Comparison of ENCODE assay signal across 18 cellular contexts in the genomic region with DNA sequence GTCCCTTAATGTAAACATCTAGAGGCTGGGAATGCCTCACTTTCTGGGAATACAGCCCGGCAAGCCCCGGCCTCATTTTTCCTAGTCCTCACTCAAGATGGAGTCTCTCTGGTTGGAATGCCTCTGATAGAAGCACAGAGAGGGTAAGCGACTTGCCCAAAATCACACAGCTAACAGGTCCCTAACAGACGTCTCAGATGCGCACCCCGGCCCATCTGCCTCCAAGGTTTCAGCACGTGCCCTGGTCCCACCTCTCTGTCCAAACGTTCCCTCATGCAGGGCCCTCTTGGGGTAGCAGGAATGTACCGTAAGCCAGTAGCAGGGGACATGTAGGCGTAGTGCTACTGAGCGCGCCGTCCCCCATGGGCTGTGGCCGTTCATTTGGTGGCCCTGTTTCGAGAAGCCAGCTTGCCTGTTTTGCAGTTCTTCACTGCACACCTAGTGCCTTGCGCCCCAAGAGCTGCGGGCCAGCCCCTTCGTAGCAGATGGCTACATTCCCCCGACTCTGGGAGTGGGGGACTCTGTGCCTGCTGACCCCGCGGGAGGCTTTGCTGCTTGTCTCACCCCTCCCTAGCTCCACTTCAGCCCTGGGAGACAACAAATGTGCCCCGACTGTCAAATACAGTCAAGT.
DNase-seq lines count a peak whose midpoint lies in the region; TF ChIP-seq lines count a peak whose summit lies in the region.
"Had no signal": no experiment of that assay in that cellular context is flagged by ENCODE, and none has a peak within 500 bp of the region (broad histone marks: within the 10 kb centered on the region; RNA-seq: fewer than 3 reads in every experiment).

No MANE protein-coding gene starts in this region.

- no peak for DNase-seq in H9
- no peak for DNase-seq in adipocyte (ENCODE audit: low read depth)
- DNase-seq in mesenchymal stem cell = peak; percentile 22
- no peak for DNase-seq in Kasumi-1 (lab: John Stamatoyannopoulos, UW)
- DNase-seq in NCI-H446 treated with DMSO at 0.1 percent for 48 hours (lab: John Stamatoyannopoulos, UW) = no peak
- no peak for DNase-seq in stomach
- DNase-seq in occipital lobe (lab: John Stamatoyannopoulos, UW) = no peak
- DNase-seq: activated CD8-positive, alpha-beta memory T cell treated with anti-CD3 and anti-CD28 coated beads for 24 hours; central memory CD4-positive, alpha-beta T cell; GOT3; NCI-H526; stimulated activated CD4-positive, alpha-beta T cell treated with anti-CD3 and anti-CD28 coated beads, Interleukin-4, amount 100 ng/mL, for 24 hours had no signal

- H3K36me3 ChIP-seq in adipocyte (ENCODE audit: control insufficient read depth, insufficient read depth, low read length, severe bottlenecking) (no peaks in the 10 kb centered on the region), mesenchymal stem cell (ENCODE audit: control insufficient read depth in 1 of 2, insufficient read depth in 2 of 2, low read depth in 1 of 2, low read length in 2 of 2) (no peaks in the 10 kb centered on the region), stomach (no peaks in the 10 kb centered on the region)
- H3K36me3 ChIP-seq: SJSA1 had no signal

- H3K56ac ChIP-seq in H9 (ENCODE audit: insufficient read length, low read depth, low read length) = no peak overlapping the region

- H4K8ac ChIP-seq in H9 (replicated peaks; ENCODE audit: insufficient read length, low read depth, low read length) = no peak overlapping the region
- H4K8ac ChIP-seq in mesenchymal stem cell (ENCODE audit: low read length) = no peak overlapping the region

- H2BK120ac ChIP-seq in H9 (ENCODE audit: low read depth, low read length, poor library complexity, severe bottlenecking) = no peak overlapping the region
- H2BK120ac ChIP-seq in mesenchymal stem cell (ENCODE audit: low read depth, low read length) = no peak overlapping the region

- no peak overlapping the region for H3K23ac ChIP-seq in H9 (ENCODE audit: insufficient read length, low read depth, low read length)
- H3K23ac ChIP-seq in mesenchymal stem cell (ENCODE audit: low read length in 2 of 2) = peak overlapping the region in 1 of 2 experiments; percentile 63

- no peak for TF ChIP-seq POLR2A in stomach (IDR thresholded peaks at IDR 0.05)

- H4K91ac ChIP-seq in H9 (ENCODE audit: insufficient read length, low read depth, low read length) (no peak overlapping the region), mesenchymal stem cell (ENCODE audit: low read length) (no peak overlapping the region)

- no peak overlapping the region for H3K27ac ChIP-seq in H9 (ENCODE audit: insufficient read length, low read depth, low read length)
- no peak overlapping the region for H3K27ac ChIP-seq in mesenchymal stem cell (ENCODE audit: low read length, poor library complexity, severe bottlenecking)
- H3K27ac ChIP-seq in skin epidermis = peak overlapping the region in 14 of 21 experiments; percentile 39 to 88 (median 64)
- peak overlapping the region in 1 of 5 donors; percentile 85 for H3K27ac ChIP-seq in stomach
- H3K27ac ChIP-seq: SJSA1 had no signal

- H3K27ac Mint-ChIP-seq in H9 = peak overlapping the region; percentile 30 to 79 (median 68); a peak in 4 of 7 replicates
- H3K27ac Mint-ChIP-seq: activated naive CD8-positive, alpha-beta T cell treated with anti-CD3 and anti-CD28 coated beads, Interleukin-2, amount 50 U/mL, for 24 hours; activated T-helper 2 cell treated with anti-CD3 and anti-CD28 coated beads, Interferon-gamma antibody, Interleukin-2, Interleukin-4, amounts not matched to agents 10 μg/mL and 5 μg/mL and 100 μg/mL, durations not matched to agents 14 hours and 24 hours and 36 hours; B cell had no signal

- no peak overlapping the region for H3K18ac ChIP-seq in H9 (ENCODE audit: insufficient read length, low read depth, low read length)
- peak overlapping the region in 1 of 2 experiments; percentile 73 for H3K18ac ChIP-seq in mesenchymal stem cell (ENCODE audit: low read depth in 1 of 2, low read length in 2 of 2)

- H3K4me3 Mint-ChIP-seq in H9 = peak overlapping the region; percentile 42 to 79
- H3K4me3 Mint-ChIP-seq: activated naive CD8-positive, alpha-beta T cell treated with anti-CD3 and anti-CD28 coated beads, Interleukin-2, amount 50 U/mL, for 24 hours; B cell had no signal

- H3K9ac ChIP-seq in H9 (ENCODE audit: extremely low read depth, insufficient read length, low read length) (no peak overlapping the region), adipocyte (ENCODE audit: low read length) (no peak overlapping the region), mesenchymal stem cell (ENCODE audit: low read length) (no peak overlapping the region)

- H3K79me2 ChIP-seq in H9 (ENCODE audit: insufficient read depth, low read length) = no peaks in the 10 kb centered on the region

- TF ChIP-seq CTCF in H9 (conservative IDR thresholded peaks at IDR 0.05) (no peak), stomach (IDR thresholded peaks at IDR 0.05) (no peak)

- peaks cover 45 to 48% of the 10 kb centered on the region in 2 experiments for H3K4me1 Mint-ChIP-seq in H9
- H3K4me1 Mint-ChIP-seq: B cell had no signal

- no peak for TF ChIP-seq EP300 in stomach (IDR thresholded peaks at IDR 0.05)

- no peak overlapping the region for H2AFZ ChIP-seq in H9 (ENCODE audit: low read length)
- H2AFZ ChIP-seq in mesenchymal stem cell (ENCODE audit: low read depth, low read length) = no peak overlapping the region

- H2AK5ac ChIP-seq in H9 (ENCODE audit: insufficient read length, low read length) (no peak overlapping the region), mesenchymal stem cell (ENCODE audit: low read length, severe bottlenecking) (no peak overlapping the region)

- H3K27me3 ChIP-seq in H9 (ENCODE audit: insufficient read depth, low read length) (no peaks in the 10 kb centered on the region; the same call in 1 of the 2 replicates), adipocyte (replicated peaks; ENCODE audit: control insufficient read depth, insufficient read depth, low read length) (peaks cover 42% of the 10 kb centered on the region), mesenchymal stem cell (ENCODE audit: control insufficient read depth in 1 of 2, insufficient read depth in 1 of 2, low read length in 2 of 2) (peaks cover 44 to 60% of the 10 kb centered on the region in 2 experiments), stomach (peaks cover 0 to 51% (median 4%) of the 10 kb centered on the region in 3 donors)

- H4K20me1 ChIP-seq in H9 (ENCODE audit: control insufficient read depth, insufficient read depth, insufficient read length) = no peaks in the 10 kb centered on the region

- H3K9me3 ChIP-seq in H9 (ENCODE audit: control insufficient read depth, low read depth, low read length) = no peaks in the 10 kb centered on the region
- no peaks in the 10 kb centered on the region for H3K9me3 ChIP-seq in adipocyte (ENCODE audit: control insufficient read depth, low read length)
- no peaks in the 10 kb centered on the region for H3K9me3 ChIP-seq in mesenchymal stem cell (ENCODE audit: control insufficient read depth, low read length)
- no peaks in the 10 kb centered on the region for H3K9me3 ChIP-seq in stomach
- H3K9me3 ChIP-seq: heart right ventricle, SJSA1 had no signal

- H4K5ac ChIP-seq in H9 (ENCODE audit: insufficient read length, low read depth, low read length) = peak overlapping the region; percentile 12

- H3K23me2 ChIP-seq in H9 (ENCODE audit: insufficient read length, low read depth, low read length, poor library complexity, severe bottlenecking) = no peaks in the 10 kb centered on the region

- H3K14ac ChIP-seq in H9 (ENCODE audit: insufficient read depth, low read length) (peak overlapping the region; percentile 17; the same call in 1 of the 2 replicates), mesenchymal stem cell (ENCODE audit: low read length in 2 of 2) (peak overlapping the region in 1 of 2 experiments; percentile 98)

- no CpG with 5 or more reads among the region's 22 CpGs for WGBS in H9 (ENCODE audit: extremely low coverage, insufficient read length, low lambda C conversion rate)
- 66% methylated on average over 22 of the region's 22 CpGs for WGBS in mesenchymal stem cell
- 59 to 67% (median 64%) methylated on average over 18 to 22 of the region's 22 CpGs for WGBS in stomach, 5 donors

- H3K79me1 ChIP-seq in H9 (ENCODE audit: insufficient read depth, low read depth, low read length, poor library complexity, severe bottlenecking) (no peaks in the 10 kb centered on the region), mesenchymal stem cell (replicated peaks; ENCODE audit: low read length, poor library complexity, severe bottlenecking) (no peaks in the 10 kb centered on the region)

- H3K27me3 Mint-ChIP-seq in H9 (ENCODE audit: low read depth) = peaks cover 38% of the 10 kb centered on the region

- H3K4me2 ChIP-seq in H9 (ENCODE audit: insufficient read depth, insufficient read length, low read length) (peak overlapping the region; percentile 34), mesenchymal stem cell (ENCODE audit: low read length, poor library complexity, severe bottlenecking) (no peak overlapping the region)

- H2BK15ac ChIP-seq in H9 (ENCODE audit: low read depth, low read length) (no peak overlapping the region), mesenchymal stem cell (ENCODE audit: low read depth, poor library complexity, severe bottlenecking) (no peak overlapping the region)

- H3T11ph ChIP-seq in H9 (ENCODE audit: low read length) = no peak overlapping the region

- H3K36me3 Mint-ChIP-seq in H9 (ENCODE audit: insufficient read depth in 1 of 3, low read depth in 3 of 3) = peaks cover 0 to 3% (median 0%) of the 10 kb centered on the region in 3 experiments; a peak in 2 of 7 replicates

- H3K4me1 ChIP-seq in H9 (ENCODE audit: insufficient read depth, low read length) = peaks cover 4% of the 10 kb centered on the region; the same call in 1 of the 2 replicates
- H3K4me1 ChIP-seq in adipocyte (ENCODE audit: control insufficient read depth, insufficient read depth, low read length) = peaks cover 6% of the 10 kb centered on the region
- H3K4me1 ChIP-seq in mesenchymal stem cell (ENCODE audit: control insufficient read depth, insufficient read depth, low read depth, low read length) = peaks cover 11% of the 10 kb centered on the region
- H3K4me1 ChIP-seq in stomach = peaks cover 0 to 25% (median 17%) of the 10 kb centered on the region in 4 donors
- H3K4me1 ChIP-seq: SJSA1 had no signal

- no peak overlapping the region for H2BK20ac ChIP-seq in H9 (ENCODE audit: low read depth, low read length, poor library complexity, severe bottlenecking)

- peak overlapping the region; percentile 17 for H3K4me3 ChIP-seq in adipocyte (ENCODE audit: low read length)
- no peak overlapping the region for H3K4me3 ChIP-seq in mesenchymal stem cell (ENCODE audit: insufficient read depth in 1 of 2, low read depth in 1 of 2, low read length in 2 of 2)
- no peak overlapping the region for H3K4me3 ChIP-seq in skin epidermis
- peak overlapping the region in 1 of 4 donors; percentile 11 for H3K4me3 ChIP-seq in stomach
- H3K4me3 ChIP-seq: SJSA1 had no signal

- H2BK5ac ChIP-seq in H9 (ENCODE audit: insufficient read length, low read length) (no peak overlapping the region), mesenchymal stem cell (ENCODE audit: low read depth, low read length, poor library complexity, severe bottlenecking) (no peak overlapping the region)

- no peaks in the 10 kb centered on the region; a peak in 1 of 5 replicates for H3K9me3 Mint-ChIP-seq in H9
- H3K9me3 Mint-ChIP-seq: activated naive CD8-positive, alpha-beta T cell treated with anti-CD3 and anti-CD28 coated beads, Interleukin-2, amount 50 U/mL, for 24 hours; activated T-helper 2 cell treated with anti-CD3 and anti-CD28 coated beads, Interferon-gamma antibody, Interleukin-2, Interleukin-4, amounts not matched to agents 10 μg/mL and 5 μg/mL and 100 μg/mL, durations not matched to agents 14 hours and 24 hours and 36 hours had no signal

- H2BK12ac ChIP-seq in H9 (ENCODE audit: insufficient read length, low read depth, low read length) = no peak overlapping the region
- H2BK12ac ChIP-seq in mesenchymal stem cell (ENCODE audit: low read length in 2 of 2) = peak overlapping the region in 1 of 2 experiments; percentile 56

- intact Hi-C loops in stomach (cut with DNase I; ENCODE audit: low total_unique reads) = no loop called here

- H3K4ac ChIP-seq in H9 (ENCODE audit: low read depth, low read length) (no peak overlapping the region), mesenchymal stem cell (ENCODE audit: low read depth in 1 of 2, low read length in 2 of 2) (peak overlapping the region in 1 of 2 experiments; percentile 30)

Comparison
In these comparisons a context has a peak if more than half of its experiments do, and no peak if none do; other contexts are left out.
1. H3K27ac ChIP-seq: peak in skin epidermis (14 of 21); none in H9 (single experiment) and mesenchymal stem cell (single experiment).